ENCODE assay signal across 21 cellular contexts in genomic region chr6:50278663-50279062, GRCh38.
"Had no signal": no experiment of that assay in that cellular context is flagged by ENCODE, and none has a peak within 500 bp of the region (broad histone marks: within the 10 kb centered on the region; RNA-seq: fewer than 3 reads in every experiment).

No MANE protein-coding gene starts in this region.

- H3K36me3 ChIP-seq: cardiac muscle cell, tibial artery had no signal

- H3K4me3 ChIP-seq: cardiac muscle cell, mucosa of descending colon, tibial artery had no signal

- H3K27ac ChIP-seq: cardiac muscle cell, epithelial cell of prostate, tibial artery had no signal

- H3K27me3 ChIP-seq: cardiac muscle cell, tibial artery had no signal

- H3K4me1 ChIP-seq: tibial artery had no signal

- DNase-seq: activated CD4-positive, alpha-beta T cell treated with anti-CD3 and anti-CD28 coated beads, Interleukin-2, amount 10 ng/mL, durations not matched to agents 7 days and 5 days; activated CD4-positive, CD25-positive, alpha-beta regulatory T cell treated with anti-CD3 and anti-CD28 coated beads, Interleukin-2, amount 50 U/mL, for 72 hours; activated CD8-positive, alpha-beta memory T cell treated with anti-CD3 and anti-CD28 coated beads, Interleukin-2, amount 10 ng/mL, durations not matched to agents 7 days and 5 days; activated CD8-positive, alpha-beta T cell treated with anti-CD3 and anti-CD28 coated beads for 36 hours; activated effector memory CD4-positive, alpha-beta T cell treated with anti-CD3 and anti-CD28 coated beads, Interleukin-2, amount 50 U/mL, for 16 hours; activated naive CD4-positive, alpha-beta T cell treated with anti-CD3 and anti-CD28 coated beads, Interleukin-2, amount 10 ng/mL, durations not matched to agents 7 days and 5 days; activated naive CD8-positive, alpha-beta T cell treated with anti-CD3 and anti-CD28 coated beads, Interleukin-2, amount 50 U/mL, for 24 hours; activated T-cell treated with anti-CD3 and anti-CD28 coated beads for 4 hours; left colon; mesendoderm; mucosa of descending colon; naive B cell; occipital lobe; small intestine; stimulated activated CD4-positive, alpha-beta T cell treated with anti-CD3 and anti-CD28 coated beads, Interleukin-2, amount 100 ng/mL, for 24 hours; stimulated activated naive CD8-positive, alpha-beta T cell treated with anti-CD3 and anti-CD28 coated beads, Interleukin-15, amount 100 ng/mL, for 72 hours; tibial artery had no signal

- H3K9me3 ChIP-seq: mucosa of descending colon, tibial artery had no signal

- ATAC-seq: activated CD8-positive, alpha-beta memory T cell treated with anti-CD3 and anti-CD28 coated beads, Interleukin-2, amount 10 ng/mL, durations not matched to agents 7 days and 5 days; activated CD8-positive, alpha-beta T cell treated with anti-CD3 and anti-CD28 coated beads for 36 hours; activated naive CD8-positive, alpha-beta T cell treated with anti-CD3 and anti-CD28 coated beads, Interleukin-2, amount 50 U/mL, for 24 hours; left colon; mucosa of descending colon; sciatic nerve; stimulated activated effector memory CD8-positive, alpha-beta T cell treated with anti-CD3 and anti-CD28 coated beads, Interleukin-12 subunit alpha, Interleukin-12 subunit beta, amount 100 ng/mL, for 72 hours; stimulated activated naive CD8-positive, alpha-beta T cell treated with anti-CD3 and anti-CD28 coated beads, Interleukin-15, amount 100 ng/mL, for 72 hours had no signal
